ENCODE assay signal across 9 cellular contexts in genomic region chr2:31384351-31384750, GRCh38. TPM values are rescaled to one million over a fixed set of nuclear protein-coding genes. Genes with fewer than 3 reads are reported as not detected.
A peak's percentile ranks its signal among the peaks of the same experiment; 100 is the strongest.
DNase-seq lines count a peak whose midpoint lies in the region; ATAC-seq and TF ChIP-seq lines count a peak whose summit lies in the region.
"Had no signal": no experiment of that assay in that cellular context is flagged by ENCODE, and none has a peak within 500 bp of the region (broad histone marks: within the 10 kb centered on the region; RNA-seq: fewer than 3 reads in every experiment).

No MANE protein-coding gene starts in this region.

- H3K4me1 ChIP-seq in mammary epithelial cell (ENCODE audit: insufficient read depth, low read length), result peaks cover 49% of the 10 kb centered on the region
- H3K4me1 ChIP-seq in gastrocnemius medialis, result peaks cover 4 to 7% of the 10 kb centered on the region in 2 donors
- H3K4me1 ChIP-seq in stomach, result no peaks in the 10 kb centered on the region

- no peaks in the 10 kb centered on the region for H3K27me3 ChIP-seq in mammary epithelial cell (ENCODE audit: insufficient read depth, low read length)
- H3K27me3 ChIP-seq in gastrocnemius medialis, result no peaks in the 10 kb centered on the region
- no peaks in the 10 kb centered on the region for H3K27me3 ChIP-seq in stomach

- H3K79me2 ChIP-seq in mammary epithelial cell (ENCODE audit: insufficient read depth, low read length), result peaks cover 12% of the 10 kb centered on the region

- H3K9ac ChIP-seq in mammary epithelial cell (ENCODE audit: insufficient read depth, low read length), result peak overlapping the region; percentile 91

- dilution Hi-C loops in mammary epithelial cell (cut with HindIII; ENCODE audit: low sequenced_read_pairs), result no loop called here

- H2AFZ ChIP-seq in mammary epithelial cell (ENCODE audit: low read depth, low read length), result no peak overlapping the region

- no peak for TF ChIP-seq EP300 in stomach (IDR thresholded peaks at IDR 0.05)

- H3K27ac ChIP-seq in mammary epithelial cell (ENCODE audit: insufficient read depth, low read depth, low read length) (peak overlapping the region; percentile 99), gastrocnemius medialis (peak overlapping the region; percentile 53 to 79 (median 67)), stomach (no peak overlapping the region)

- intact Hi-C loops in mammary epithelial cell (cut with micrococcal nuclease), result loop anchor here (1.0 to 2.0 kb wide), 3 partner anchors 16 to 47 kb away; no protein-coding TSS in a partner anchor
- intact Hi-C loops in gastrocnemius medialis (cut with DNase I; ENCODE audit: low total_unique reads), result no loop called here
- intact Hi-C loops in stomach (cut with DNase I; ENCODE audit: low total_unique reads), result no loop called here

- TF ChIP-seq CTCF in mammary epithelial cell (conservative IDR thresholded peaks at IDR 0.05 in 1 of 2, IDR thresholded peaks at IDR 0.05 in 1 of 2; ENCODE audit: extremely low read depth in 1 of 2, insufficient read depth in 1 of 2, low read depth in 1 of 2, low read length in 2 of 2), result no peak
- no peak for TF ChIP-seq CTCF in gastrocnemius medialis (IDR thresholded peaks at IDR 0.05 in 4 of 5, conservative IDR thresholded peaks at IDR 0.05 in 1 of 5)
- TF ChIP-seq CTCF in stomach (IDR thresholded peaks at IDR 0.05), result no peak

- ATAC-seq in GM19351 (IDR thresholded peaks at IDR 0.05; ENCODE audit: unreplicated experiment) (peak; percentile 82), gastrocnemius medialis (peak; percentile 75 to 86), GM18519 (IDR thresholded peaks at IDR 0.05; ENCODE audit: low FRiP score, unreplicated experiment) (no peak)

- no peak overlapping the region for H3K4me3 ChIP-seq in mammary epithelial cell (replicated peaks in 1 of 3; ENCODE audit: insufficient read depth in 1 of 3, low read depth in 2 of 3, low read length in 3 of 3)
- no peak overlapping the region for H3K4me3 ChIP-seq in gastrocnemius medialis
- H3K4me3 ChIP-seq in stomach, result no peak overlapping the region

- no peaks in the 10 kb centered on the region for H3K9me3 ChIP-seq in mammary epithelial cell (replicated peaks; ENCODE audit: insufficient read depth, low read length)
- no peaks in the 10 kb centered on the region for H3K9me3 ChIP-seq in gastrocnemius medialis
- no peaks in the 10 kb centered on the region for H3K9me3 ChIP-seq in stomach

- TSS peak; percentile 83 for BruUV-seq in mammary epithelial cell (replicated peaks; lab: Mats Ljungman, UMichigan)

- in situ Hi-C loops in mammary epithelial cell (cut with MboI; ENCODE audit: low sequenced_read_pairs in 2 of 2), result loop anchor here in 1 of 2 donors (5.0 kb wide), 1 partner anchor 47 kb away; no protein-coding TSS in a partner anchor
- in situ Hi-C loops in gastrocnemius medialis (cut with MboI; ENCODE audit: low sequenced_read_pairs in 4 of 4), result no loop called here

- 0% methylated on average over 3 of the region's 3 CpGs for WGBS in mammary epithelial cell (ENCODE audit: low coverage, missing lambda C conversion rate)
- whole genome bisulfite sequencing in stomach, 5 donors, result 67 to 78% (median 74%) methylated on average over 3 of the region's 3 CpGs

- no peaks in the 10 kb centered on the region for H4K20me1 ChIP-seq in mammary epithelial cell (ENCODE audit: insufficient read depth, low read length)

- H3K4me2 ChIP-seq in mammary epithelial cell (ENCODE audit: insufficient read depth, low read depth, low read length), result peak overlapping the region; percentile 60

- TF ChIP-seq POLR2A in gastrocnemius medialis (IDR thresholded peaks at IDR 0.05) (no peak), stomach (IDR thresholded peaks at IDR 0.05) (no peak)

- peak; percentile 14 for DNase-seq in LoVo (ENCODE audit: low spot score)
- DNase-seq in mammary epithelial cell, result peak; percentile 95
- peak; percentile 25 to 31 for DNase-seq in gastrocnemius medialis
- no peak for DNase-seq in COR-L47 (lab: John Stamatoyannopoulos, UW)
- DNase-seq in stomach, result no peak
- no peak for DNase-seq in stimulated activated CD4-positive, alpha-beta T cell treated with anti-CD3 and anti-CD28 coated beads, Interleukin-12 subunit alpha, Interleukin-12 subunit beta, amount 100 ng/mL, for 4 hours
- DNase-seq: NCI-H146 had no signal

- CTCF ChIA-PET in mammary epithelial cell (lab: Charles Lee; ENCODE audit: low non-redundant PET), result no interaction called here

- H3K36me3 ChIP-seq in mammary epithelial cell (ENCODE audit: insufficient read depth, low read length) (peaks cover 32% of the 10 kb centered on the region), gastrocnemius medialis (no peaks in the 10 kb centered on the region), stomach (no peaks in the 10 kb centered on the region)

RNA-seq across cellular contexts. Expression of gene XDH, which starts 30.2 kb away (rescaled TPM):
- total RNA-seq in mammary epithelial cell (10 to 100 TPM; 23.3 to 51.1 TPM), gastrocnemius medialis (under 1 TPM in 3 of 4 donors, not detected in 1; 0.05 to 0.29 (median 0.07) TPM), stomach (10 to 100 TPM in 1 of 5 donors, 1 to 10 TPM in 3, under 1 TPM in 1; 0.87 to 40.8 (median 3.6) TPM)
- polyA plus RNA-seq in mammary epithelial cell (45.1 TPM), stomach (1 to 10 TPM in 1 of 3 donors, under 1 TPM in 2; 0.06 to 2.3 (median 0.15) TPM)
- 118 TPM for polyA minus RNA-seq in mammary epithelial cell

Comparison
In these comparisons a context has a peak if more than half of its experiments do, and no peak if none do; other contexts are left out.
1. DNase-seq: peak in LoVo (single experiment), mammary epithelial cell (single experiment) and gastrocnemius medialis (2 of 2); none in COR-L47 (single experiment), stomach (single experiment) and stimulated activated CD4-positive, alpha-beta T cell treated with anti-CD3 and anti-CD28 coated beads, Interleukin-12 subunit alpha, Interleukin-12 subunit beta, amount 100 ng/mL, for 4 hours (single experiment).
2. H3K27ac ChIP-seq: peak in mammary epithelial cell (single experiment) and gastrocnemius medialis (4 of 4); none in stomach (0 of 5).